25 cellular contexts compared by ENCODE assay signal in the genomic region with DNA sequence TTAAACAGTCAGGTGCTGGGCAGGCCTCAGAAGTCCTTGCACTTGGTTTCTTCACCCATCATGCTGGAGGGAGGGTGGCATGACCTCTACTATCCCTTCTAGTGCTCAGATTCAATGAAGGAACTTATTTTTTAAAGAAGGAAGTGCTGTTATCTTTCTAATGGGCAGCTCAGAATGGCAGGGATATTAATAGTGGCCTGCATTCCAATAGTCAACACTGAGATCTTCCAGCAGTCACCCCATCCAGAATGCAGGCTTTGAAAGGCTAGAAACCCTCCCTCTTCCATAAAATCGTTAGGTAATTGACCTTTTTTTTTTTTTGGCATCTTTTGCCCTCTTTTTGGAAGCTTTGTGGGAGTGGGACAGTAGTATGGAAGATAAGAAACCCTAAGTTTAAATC.
"Had no signal": no experiment of that assay in that cellular context is flagged by ENCODE, and none has a peak within 500 bp of the region (broad histone marks: within the 10 kb centered on the region; RNA-seq: fewer than 3 reads in every experiment).

No MANE protein-coding gene starts in this region.

- H3K4me1 ChIP-seq: psoas muscle had no signal

- H3K36me3 ChIP-seq: esophagus muscularis mucosa, gastroesophageal sphincter, left lung, ovary, right atrium auricular region, tibial artery had no signal

- H3K36me3 Mint-ChIP-seq: natural killer cell treated with Interleukin-12 subunit alpha and Interleukin-12 subunit beta and Interleukin-15 and Interleukin-18, amount 100 ng/mL, for 72 hours had no signal

- H3K4me3 Mint-ChIP-seq: activated B cell treated with CpG ODN at 0.5 μM for 24 hours; activated CD4-positive, alpha-beta T cell treated with anti-CD3 and anti-CD28 coated beads for 36 hours; activated T-cell treated with anti-CD3 and anti-CD28 coated beads, Interleukin-2, amount 50 U/mL, for 4 hours; mesothelial cell of epicardium; natural killer cell treated with Interleukin-12 subunit alpha and Interleukin-12 subunit beta and Interleukin-15 and Interleukin-18, amount 100 ng/mL, for 72 hours; stimulated activated naive CD8-positive, alpha-beta T cell treated with anti-CD3 and anti-CD28 coated beads, Interleukin-15, Interleukin-2, amounts not matched to agents 100 ng/mL and 50 ng/mL, for 24 hours; T-helper 17 cell had no signal

- H3K27me3 ChIP-seq: esophagus muscularis mucosa, gastroesophageal sphincter, left lung, ovary, right atrium auricular region, tibial artery had no signal

- H3K27ac ChIP-seq: esophagus muscularis mucosa, gastroesophageal sphincter, ovary, psoas muscle, right atrium auricular region, SK-N-MC, tibial artery had no signal

- H3K9me3 Mint-ChIP-seq: activated B cell treated with CpG ODN at 0.5 μM for 24 hours; natural killer cell treated with Interleukin-12 subunit alpha and Interleukin-12 subunit beta and Interleukin-15 and Interleukin-18, amount 100 ng/mL, for 72 hours; stimulated activated naive CD8-positive, alpha-beta T cell treated with anti-CD3 and anti-CD28 coated beads, Interleukin-15, Interleukin-2, amounts not matched to agents 100 ng/mL and 50 ng/mL, for 24 hours had no signal

- H3K27ac Mint-ChIP-seq: activated B cell treated with CpG ODN at 0.5 μM for 24 hours; activated CD4-positive, alpha-beta T cell treated with anti-CD3 and anti-CD28 coated beads for 36 hours; activated T-helper 2 cell treated with anti-CD3 and anti-CD28 coated beads, Interferon-gamma antibody, Interleukin-2, Interleukin-4, amounts not matched to agents 10 μg/mL and 5 μg/mL and 100 μg/mL, durations not matched to agents 14 hours and 24 hours and 36 hours; mesothelial cell of epicardium; stimulated activated naive CD8-positive, alpha-beta T cell treated with anti-CD3 and anti-CD28 coated beads, Interleukin-15, Interleukin-2, amounts not matched to agents 100 ng/mL and 50 ng/mL, for 24 hours; T-helper 17 cell had no signal

- H3K4me3 ChIP-seq: esophagus muscularis mucosa, gastroesophageal sphincter, left lung, ovary, psoas muscle, right atrium auricular region, SK-N-MC, tibial artery had no signal

- H3K9me3 ChIP-seq: esophagus muscularis mucosa, gastroesophageal sphincter, left lung, ovary, psoas muscle, right atrium auricular region, tibial artery had no signal

- DNase-seq: activated B cell treated with CpG ODN at 0.5 μM for 24 hours; activated CD4-positive, alpha-beta T cell treated with anti-CD3 and anti-CD28 coated beads for 36 hours; activated CD4-positive, alpha-beta T cell treated with anti-CD3 and anti-CD28 coated beads, Interleukin-2, amount 50 U/mL, for 4 hours; activated CD8-positive, alpha-beta memory T cell treated with anti-CD3 and anti-CD28 coated beads for 24 hours; activated CD8-positive, alpha-beta memory T cell treated with anti-CD3 and anti-CD28 coated beads, Interleukin-2, amount 50 U/mL, for 48 hours; activated naive CD4-positive, alpha-beta T cell treated with Interleukin-2 at 50 U/mL for 16 hours; activated T-cell treated with anti-CD3 and anti-CD28 coated beads, Interleukin-2, amount 50 U/mL, for 4 hours; caudate nucleus; effector memory CD4-positive, alpha-beta T cell; head of caudate nucleus; left lung; ovary; psoas muscle; stimulated activated CD4-positive, alpha-beta T cell treated with anti-CD3 and anti-CD28 coated beads, Interleukin-12 subunit alpha, Interleukin-12 subunit beta, amount 100 ng/mL, for 4 hours; SW 1271; T-helper 17 cell; tibial artery had no signal

- ATAC-seq: gastroesophageal sphincter, psoas muscle, T-helper 17 cell had no signal
